In the genomic region with DNA sequence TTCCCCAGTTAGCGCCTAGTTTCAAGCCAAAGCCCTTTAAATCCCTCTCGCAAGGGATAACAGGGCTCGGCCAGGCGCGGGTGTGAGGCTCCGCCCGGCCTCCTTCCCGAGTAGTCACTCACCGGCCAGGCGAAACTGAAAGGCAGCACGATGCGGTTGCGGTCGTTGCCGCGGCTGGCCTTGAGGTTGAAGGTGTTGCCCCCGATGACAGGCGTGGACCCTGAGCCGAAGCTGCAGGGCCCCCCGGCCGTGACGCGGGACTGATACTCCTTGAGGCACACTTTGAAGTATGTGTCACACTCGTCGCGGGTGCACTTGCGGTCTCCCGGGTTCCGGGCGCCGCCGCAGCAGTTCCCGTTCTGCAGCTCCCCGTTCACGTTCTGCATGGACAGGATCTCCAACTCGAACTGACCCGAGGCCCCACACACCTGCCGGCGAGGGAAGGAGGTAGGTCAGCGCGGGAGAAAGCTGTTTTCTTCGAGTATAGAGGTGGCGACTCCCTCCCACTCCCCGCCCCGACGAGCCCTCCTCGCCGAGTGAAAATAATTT, we compare ENCODE assay signal across 8 cellular contexts. TPM values are rescaled to one million over a fixed set of nuclear protein-coding genes. Genes with fewer than 3 reads are reported as not detected.
A peak's percentile ranks its signal among the peaks of the same experiment; 100 is the strongest.
DNase-seq lines count a peak whose midpoint lies in the region; ATAC-seq, FAIRE-seq and TF ChIP-seq lines count a peak whose summit lies in the region.

No MANE protein-coding gene starts in this region.

- peak; percentile 14 for FAIRE-seq in GM19239 (lab: Jason Lieb, UNC)

- no peaks in the 10 kb centered on the region for H3K27me3 ChIP-seq in adipocyte (replicated peaks; ENCODE audit: control insufficient read depth, insufficient read depth, low read length)
- no peaks in the 10 kb centered on the region for H3K27me3 ChIP-seq in heart right ventricle

- intact Hi-C loops in heart right ventricle (cut with DNase I) (loop anchor here in 8 of 10 donors (1.0 to 10.0 kb wide), 18 partner anchors 70 to 872 kb away; a partner anchor contains a TSS), posterior vena cava (cut with DNase I) (loop anchor here in 1 of 2 donors (5.0 kb wide), 1 partner anchor 600 kb away; no protein-coding TSS in a partner anchor)

- in situ Hi-C loops in G401 (cut with HindIII; ENCODE audit: low sequenced_read_pairs) = no loop called here

- TF ChIP-seq CTCF in heart right ventricle (IDR thresholded peaks at IDR 0.05) = no peak

- H3K36me3 ChIP-seq in adipocyte (ENCODE audit: control insufficient read depth, insufficient read depth, low read length, severe bottlenecking) (peaks cover 10% of the 10 kb centered on the region), heart right ventricle (peaks cover 0 to 29% (median 0%) of the 10 kb centered on the region in 9 donors)

- H3K9ac ChIP-seq in adipocyte (ENCODE audit: low read length) = peak overlapping the region; percentile 93

- ATAC-seq in heart right ventricle = peak in 2 of 8 donors; percentile 6 to 8
- no peak for ATAC-seq in HG03565 (IDR thresholded peaks at IDR 0.05; ENCODE audit: unreplicated experiment)

- peaks cover 34% of the 10 kb centered on the region for H3K4me1 ChIP-seq in adipocyte (ENCODE audit: control insufficient read depth, insufficient read depth, low read length)
- H3K4me1 ChIP-seq in heart right ventricle = peaks cover 7 to 48% (median 33%) of the 10 kb centered on the region in 9 donors

- H3K4me3 ChIP-seq in adipocyte (ENCODE audit: low read length) = peak overlapping the region; percentile 91
- peak overlapping the region; percentile 69 to 98 (median 87) for H3K4me3 ChIP-seq in heart right ventricle

- H3K27ac ChIP-seq in heart right ventricle = peak overlapping the region; percentile 89 to 100 (median 98)

- DNase-seq in AG08396 (ENCODE audit: low spot score) = peak; percentile 76
- no peak for DNase-seq in GM19239 (ENCODE audit: insufficient read length, low spot score)
- peak; percentile 75 for DNase-seq in OCI-M1 (lab: John Stamatoyannopoulos, UW)
- DNase-seq in adipocyte (ENCODE audit: low read depth) = peak; percentile 76
- DNase-seq in heart right ventricle = peak; percentile 58 to 65
- DNase-seq in posterior vena cava (ENCODE audit: low spot score) = peak; percentile 89
- DNase-seq in G401 (ENCODE audit: low spot score) = no peak

- no peaks in the 10 kb centered on the region for H3K9me3 ChIP-seq in adipocyte (ENCODE audit: control insufficient read depth, low read length)
- H3K9me3 ChIP-seq in heart right ventricle = no peaks in the 10 kb centered on the region

- WGBS in heart right ventricle, 2 donors = 0% methylated on average over 47 to 48 of the region's 48 CpGs

RNA-seq across cellular contexts. Expression of a gene that starts 1.1 kb away (rescaled TPM):
- total RNA-seq in heart right ventricle = 10 to 100 TPM; 23.0 to 38.2 (median 27.5) TPM
- polyA plus RNA-seq in heart right ventricle = 10 to 100 TPM; 11.1 to 17.9 TPM
- 10 to 100 TPM; 68.5 to 84.2 TPM for total RNA-seq in posterior vena cava
- 0.06 TPM in 1 of 2 replicates, not detected in the other for total RNA-seq in G401 (2014; rRNA removed; shearing (Covaris generic))

Comparison
In these comparisons a context has a peak if more than half of its experiments do, and no peak if none do; other contexts are left out.
1. DNase-seq: peak in AG08396 (single experiment), OCI-M1 (single experiment), adipocyte (single experiment), heart right ventricle (2 of 2) and posterior vena cava (single experiment); none in GM19239 (single experiment) and G401 (single experiment).
2. RNA of a gene that starts 1.1 kb away (total RNA-seq): 68.5 to 84.2 TPM in posterior vena cava and 23.0 to 38.2 TPM in heart right ventricle; 0.06 TPM in G401; every median in the first group is over 10 times any median in the second.